Comparison of ENCODE assay signal across 11 cellular contexts in the genomic region with DNA sequence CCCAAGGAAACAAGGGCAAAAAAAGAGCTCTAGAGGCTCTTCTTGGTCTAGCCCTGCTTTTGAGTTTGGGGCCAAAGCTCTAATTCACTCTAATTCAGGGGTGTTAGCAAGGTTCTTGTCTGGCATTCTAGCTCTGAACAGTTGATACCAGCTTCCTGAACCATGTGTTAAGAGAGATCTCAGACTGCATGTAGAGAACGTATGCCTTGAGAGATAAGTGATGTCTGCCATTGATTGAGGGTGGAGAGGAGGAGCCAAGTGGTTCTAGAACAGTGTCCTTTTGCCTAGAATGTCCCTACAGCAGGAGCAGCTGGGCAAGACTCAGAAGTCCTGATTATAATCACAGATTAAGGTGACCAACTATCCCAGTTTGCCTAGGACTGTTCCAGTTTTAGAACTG. TPM values are rescaled to one million over a fixed set of nuclear protein-coding genes. Genes with fewer than 3 reads are reported as not detected.
DNase-seq lines count a peak whose midpoint lies in the region; ATAC-seq and TF ChIP-seq lines count a peak whose summit lies in the region.
"Had no signal": no experiment of that assay in that cellular context is flagged by ENCODE, and none has a peak within 500 bp of the region (broad histone marks: within the 10 kb centered on the region; RNA-seq: fewer than 3 reads in every experiment).

No MANE protein-coding gene starts in this region.

- no peak for TF ChIP-seq EP300 in esophagus muscularis mucosa (IDR thresholded peaks at IDR 0.05)

- H3K27me3 ChIP-seq in esophagus muscularis mucosa (no peaks in the 10 kb centered on the region), trophoblast cell (ENCODE audit: insufficient read depth, low read length) (no peaks in the 10 kb centered on the region)
- H3K27me3 ChIP-seq: SJSA1 had no signal

- WGBS in esophagus muscularis mucosa = 100% methylated on average over 1 of the region's 1 CpG
- WGBS in trophoblast cell (ENCODE audit: extremely low coverage, insufficient coverage, insufficient read length) = no CpG with 5 or more reads among the region's 1 CpG

- peaks cover 0 to 3% (median 0%) of the 10 kb centered on the region in 4 donors for H3K36me3 ChIP-seq in esophagus muscularis mucosa
- H3K36me3 ChIP-seq in trophoblast cell (ENCODE audit: control insufficient read depth in 1 of 2, insufficient read depth in 2 of 2, low read length in 2 of 2) = no peaks in the 10 kb centered on the region
- H3K36me3 ChIP-seq: SJSA1 had no signal

- H4K12ac ChIP-seq in trophoblast cell (ENCODE audit: low read depth, low read length) = no peak overlapping the region

- H3K27ac ChIP-seq in esophagus muscularis mucosa (replicated peaks in 1 of 4) = no peak overlapping the region
- H3K27ac ChIP-seq in trophoblast cell (ENCODE audit: low read depth, low read length) = no peak overlapping the region
- H3K27ac ChIP-seq: SJSA1 had no signal

- no peak overlapping the region for H3K23ac ChIP-seq in trophoblast cell (ENCODE audit: low read length)

- ATAC-seq in HG02678 (IDR thresholded peaks at IDR 0.05; ENCODE audit: unreplicated experiment) = no peak

- H3K9ac ChIP-seq in trophoblast cell (ENCODE audit: low read length) = no peak overlapping the region

- peaks cover 12% of the 10 kb centered on the region for H3K79me1 ChIP-seq in trophoblast cell (ENCODE audit: low read length)

- no peak for TF ChIP-seq CTCF in esophagus muscularis mucosa (IDR thresholded peaks at IDR 0.05)

- H3K79me2 ChIP-seq in trophoblast cell (ENCODE audit: control insufficient read depth, insufficient read depth, low read length, poor library complexity) = no peaks in the 10 kb centered on the region

- DNase-seq in CMK (ENCODE audit: low read depth) = peak; percentile 51
- peak; percentile 54 for DNase-seq in OCI-M1 (lab: John Stamatoyannopoulos, UW)
- peak; percentile 70 for DNase-seq in esophagus muscularis mucosa (ENCODE audit: extremely low spot score)
- no peak for DNase-seq in trophoblast cell
- no peak for DNase-seq in DMS53 (lab: John Stamatoyannopoulos, UW)
- DNase-seq in T-helper 1 cell = no peak
- no peak for DNase-seq in HuH-7.5 (ENCODE audit: low spot score)
- DNase-seq: CD4-positive, alpha-beta T cell; EL had no signal

- H2BK120ac ChIP-seq in trophoblast cell (ENCODE audit: insufficient read depth, low read length, poor library complexity) = peak overlapping the region; percentile 47

- TF ChIP-seq POLR2A in esophagus muscularis mucosa (IDR thresholded peaks at IDR 0.05; ENCODE audit: low read depth) = no peak

- H3K9me3 ChIP-seq in esophagus muscularis mucosa (no peaks in the 10 kb centered on the region), trophoblast cell (ENCODE audit: insufficient read depth, low read depth, low read length) (no peaks in the 10 kb centered on the region)
- H3K9me3 ChIP-seq: SJSA1 had no signal

- H3K4me3 ChIP-seq in esophagus muscularis mucosa (no peak overlapping the region), trophoblast cell (ENCODE audit: low read depth, low read length) (no peak overlapping the region)
- H3K4me3 ChIP-seq: SJSA1 had no signal

- no peak overlapping the region for H3K4ac ChIP-seq in trophoblast cell (ENCODE audit: low read depth, low read length)

- H2BK5ac ChIP-seq in trophoblast cell (ENCODE audit: low read depth, low read length, poor library complexity) = no peak overlapping the region

- intact Hi-C loops in esophagus muscularis mucosa (cut with DNase I) = loop anchor here (5.0 to 10.0 kb wide), 3 partner anchors 163 to 1311 kb away; a partner anchor contains a TSS

- no peak overlapping the region for H3K4me2 ChIP-seq in trophoblast cell (ENCODE audit: low read length)

- H2BK12ac ChIP-seq in trophoblast cell (ENCODE audit: low read length) = peak overlapping the region; percentile 75

- peak overlapping the region; percentile 52 for H4K91ac ChIP-seq in trophoblast cell (ENCODE audit: low read depth, low read length)

- no peak overlapping the region for H3K18ac ChIP-seq in trophoblast cell (ENCODE audit: low read length)

- H3K4me1 ChIP-seq in esophagus muscularis mucosa (peaks cover 12 to 22% (median 18%) of the 10 kb centered on the region in 4 donors), trophoblast cell (ENCODE audit: control insufficient read depth in 1 of 2, insufficient read depth in 2 of 2, low read length in 2 of 2) (peaks cover 12 to 15% of the 10 kb centered on the region in 2 experiments)

- no peak overlapping the region for H4K8ac ChIP-seq in trophoblast cell (ENCODE audit: low read depth, low read length)

- H2AFZ ChIP-seq in trophoblast cell (ENCODE audit: insufficient read depth, low read length, poor library complexity) = no peak overlapping the region

- H3K14ac ChIP-seq in trophoblast cell (ENCODE audit: low read length) = no peak overlapping the region

- H2AK5ac ChIP-seq in trophoblast cell (ENCODE audit: low read length) = no peak overlapping the region

RNA-seq across cellular contexts. Expression of a gene that starts 18.2 kb away (rescaled TPM):
- total RNA-seq in esophagus muscularis mucosa = 10 to 100 TPM; 19.6 to 22.4 (median 20.0) TPM
- 9.0 and 9.1 TPM in 2 replicates for polyA plus RNA-seq in trophoblast cell (2013)

RNA-seq across cellular contexts. Expression of a gene that starts 19.4 kb away (rescaled TPM):
- total RNA-seq in esophagus muscularis mucosa = 1 to 10 TPM; 5.0 to 6.2 (median 5.4) TPM
- 1.8 and 1.9 TPM in 2 replicates for polyA plus RNA-seq in trophoblast cell (2013)

Comparison
In these comparisons a context has a peak if more than half of its experiments do, and no peak if none do; other contexts are left out.
1. DNase-seq: peak in CMK (single experiment), OCI-M1 (single experiment) and esophagus muscularis mucosa (single experiment); none in trophoblast cell (0 of 2), DMS53 (single experiment), T-helper 1 cell (0 of 5) and HuH-7.5 (single experiment).